19 cellular contexts compared by ENCODE assay signal in genomic region chr5:157608972-157609565, GRCh38. TPM values are rescaled to one million over a fixed set of nuclear protein-coding genes. Genes with fewer than 3 reads are reported as not detected.
DNase-seq lines count a peak whose midpoint lies in the region; ATAC-seq and TF ChIP-seq lines count a peak whose summit lies in the region.
"Had no signal": no experiment of that assay in that cellular context is flagged by ENCODE, and none has a peak within 500 bp of the region (broad histone marks: within the 10 kb centered on the region; RNA-seq: fewer than 3 reads in every experiment).

No MANE protein-coding gene starts in this region.

- H3K4me1 ChIP-seq in A673 (ENCODE audit: insufficient read depth, low read length, poor library complexity, severe bottlenecking) (no peaks in the 10 kb centered on the region), RWPE2 (ENCODE audit: insufficient read depth, poor library complexity, severe bottlenecking) (peaks cover 57% of the 10 kb centered on the region)
- H3K4me1 ChIP-seq: testis had no signal

- H3K27me3 ChIP-seq in A673 (replicated peaks; ENCODE audit: insufficient read depth, low read depth, low read length, poor library complexity): no peaks in the 10 kb centered on the region
- no peaks in the 10 kb centered on the region for H3K27me3 ChIP-seq in RWPE2 (ENCODE audit: insufficient read depth, poor library complexity, severe bottlenecking)
- H3K27me3 ChIP-seq: testis had no signal

- intact Hi-C loops in A673 (cut with micrococcal nuclease; ENCODE audit: unreplicated experiment): no loop called here

- H3K9me3 ChIP-seq in A673 (ENCODE audit: low read depth, low read length, poor library complexity, severe bottlenecking) (no peaks in the 10 kb centered on the region), RWPE2 (ENCODE audit: severe bottlenecking) (no peaks in the 10 kb centered on the region)
- H3K9me3 ChIP-seq: testis had no signal

- H3K27ac ChIP-seq in A673 (ENCODE audit: low read depth, low read length, poor library complexity, severe bottlenecking) (no peak overlapping the region), RWPE2 (ENCODE audit: poor library complexity, severe bottlenecking) (peak overlapping the region; percentile 98)
- H3K27ac ChIP-seq: testis had no signal

- no TSS peak for BruUV-seq in A673 (replicated peaks; lab: Mats Ljungman, UMichigan)

- ATAC-seq in RWPE2 (ENCODE audit: low read depth) (no peak), HG02678 (IDR thresholded peaks at IDR 0.05; ENCODE audit: unreplicated experiment) (no peak), GM21576 (IDR thresholded peaks at IDR 0.05; ENCODE audit: unreplicated experiment) (no peak)
- ATAC-seq: left colon, WTC11 had no signal

- H3K36me3 ChIP-seq in A673 (ENCODE audit: insufficient read depth, low read length, poor library complexity, severe bottlenecking) (no peaks in the 10 kb centered on the region), RWPE2 (ENCODE audit: low read depth) (no peaks in the 10 kb centered on the region)

- POLR2A ChIA-PET in A673 (lab: Charles Lee; ENCODE audit: low non-redundant PET): no interaction called here

- CTCF ChIA-PET in A673 (lab: Charles Lee): no interaction called here

- TF ChIP-seq CTCF in A673 (conservative IDR thresholded peaks at IDR 0.05; ENCODE audit: low read depth, low read length) (no peak), RWPE2 (IDR thresholded peaks at IDR 0.05; ENCODE audit: poor library complexity, severe bottlenecking) (no peak)

- DNase-seq in A673 (ENCODE audit: low spot score) (peak; percentile 15), EH (ENCODE audit: low read depth) (peak; percentile 87), RWPE2 (ENCODE audit: low spot score) (no peak), foreskin melanocyte (peak; percentile 65), NCI-H526 treated with DMSO at 0.1 percent for 48 hours (lab: John Stamatoyannopoulos, UW) (no peak), RPMI8226 (no peak)
- DNase-seq: activated T-cell treated with anti-CD3 and anti-CD28 coated beads, Interleukin-2, amount 50 U/mL, for 48 hours; caudate nucleus; DMS79; left colon; NCI-H1105 treated with DMSO at 0.1 percent for 48 hours; NCI-H2081 treated with DMSO at 0.1 percent for 48 hours; stimulated activated CD8-positive, alpha-beta memory T cell treated with anti-CD3 and anti-CD28 coated beads, Interleukin-4, amount 100 ng/mL, for 48 hours; testis had no signal

- H3K4me3 ChIP-seq in A673 (ENCODE audit: low read depth, low read length, poor library complexity, severe bottlenecking) (no peak overlapping the region), RWPE2 (ENCODE audit: severe bottlenecking) (no peak overlapping the region)

RNA-seq across cellular contexts. Expression of gene ADAM19, which starts 33.5 kb away (rescaled TPM):
- total RNA-seq in A673 (2021): 1.7 and 2.3 TPM in 2 replicates

RNA-seq across cellular contexts. Expression of gene SOX30, which starts 43.2 kb away (rescaled TPM):
- total RNA-seq in A673 (2021): not detected in 2 replicates
- total RNA-seq: HT1080, NCI-H460 had no signal

Comparison
In these comparisons a context has a peak if more than half of its experiments do, and no peak if none do; other contexts are left out.
1. DNase-seq: peak in A673 (single experiment), EH (single experiment) and foreskin melanocyte (single experiment); none in RWPE2 (single experiment), NCI-H526 treated with DMSO at 0.1 percent for 48 hours (single experiment) and RPMI8226 (single experiment).